14 cellular contexts compared by ENCODE assay signal in the genomic region with DNA sequence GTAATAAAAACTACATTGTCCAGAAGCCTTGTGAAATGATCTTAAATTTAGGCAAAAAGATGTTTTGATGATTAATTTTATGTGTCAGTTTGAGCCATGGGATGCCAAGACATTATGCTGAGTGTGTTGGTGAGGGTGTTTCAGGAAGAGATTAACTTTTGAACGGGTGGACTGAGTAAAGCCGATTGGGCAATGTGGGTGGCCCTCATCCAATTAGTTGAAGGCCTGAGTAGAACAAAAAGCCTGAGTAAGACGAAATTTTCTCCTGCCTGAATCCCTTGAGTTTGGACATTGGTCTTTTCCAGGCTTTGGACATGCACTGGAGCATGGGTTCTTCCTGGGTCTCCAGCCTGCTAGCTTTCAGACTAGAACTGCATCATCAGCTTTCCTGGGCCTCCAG.
DNase-seq lines count a peak whose midpoint lies in the region; ATAC-seq and TF ChIP-seq lines count a peak whose summit lies in the region.
"Had no signal": no experiment of that assay in that cellular context is flagged by ENCODE, and none has a peak within 500 bp of the region (broad histone marks: within the 10 kb centered on the region; RNA-seq: fewer than 3 reads in every experiment).

No MANE protein-coding gene starts in this region.

- dilution Hi-C loops in mammary epithelial cell (cut with HindIII; ENCODE audit: low sequenced_read_pairs), result no loop called here

- no TSS peak for BruUV-seq in mammary epithelial cell (replicated peaks; lab: Mats Ljungman, UMichigan)

- H3K4me3 ChIP-seq in mammary epithelial cell (replicated peaks in 1 of 3; ENCODE audit: insufficient read depth in 1 of 3, low read depth in 2 of 3, low read length in 3 of 3) (no peak overlapping the region), gastrocnemius medialis (no peak overlapping the region)
- H3K4me3 ChIP-seq: Peyer's patch had no signal

- H3K27ac ChIP-seq in mammary epithelial cell (ENCODE audit: insufficient read depth, low read depth, low read length), result no peak overlapping the region
- peak overlapping the region in 3 of 4 donors; percentile 10 to 43 (median 19) for H3K27ac ChIP-seq in gastrocnemius medialis
- H3K27ac ChIP-seq: Peyer's patch had no signal

- WGBS in mammary epithelial cell (ENCODE audit: low coverage, missing lambda C conversion rate), result 31% methylated on average over 3 of the region's 3 CpGs

- H3K79me2 ChIP-seq in mammary epithelial cell (ENCODE audit: insufficient read depth, low read length), result no peaks in the 10 kb centered on the region

- H3K4me1 ChIP-seq in mammary epithelial cell (ENCODE audit: insufficient read depth, low read length) (peaks cover 9% of the 10 kb centered on the region), gastrocnemius medialis (peaks cover 11 to 39% of the 10 kb centered on the region in 2 donors)
- H3K4me1 ChIP-seq: Peyer's patch had no signal

- no peak for TF ChIP-seq CTCF in mammary epithelial cell (conservative IDR thresholded peaks at IDR 0.05 in 1 of 2, IDR thresholded peaks at IDR 0.05 in 1 of 2; ENCODE audit: extremely low read depth in 1 of 2, insufficient read depth in 1 of 2, low read depth in 1 of 2, low read length in 2 of 2)
- no peak for TF ChIP-seq CTCF in gastrocnemius medialis (IDR thresholded peaks at IDR 0.05 in 4 of 5, conservative IDR thresholded peaks at IDR 0.05 in 1 of 5)

- no peaks in the 10 kb centered on the region for H4K20me1 ChIP-seq in mammary epithelial cell (ENCODE audit: insufficient read depth, low read length)

- no peaks in the 10 kb centered on the region for H3K27me3 ChIP-seq in mammary epithelial cell (ENCODE audit: insufficient read depth, low read length)
- H3K27me3 ChIP-seq in gastrocnemius medialis, result no peaks in the 10 kb centered on the region
- H3K27me3 ChIP-seq: Peyer's patch had no signal

- no peak for TF ChIP-seq POLR2A in gastrocnemius medialis (IDR thresholded peaks at IDR 0.05)

- H2AFZ ChIP-seq in mammary epithelial cell (ENCODE audit: low read depth, low read length), result no peak overlapping the region

- H3K36me3 ChIP-seq in mammary epithelial cell (ENCODE audit: insufficient read depth, low read length) (no peaks in the 10 kb centered on the region), gastrocnemius medialis (no peaks in the 10 kb centered on the region)
- H3K36me3 ChIP-seq: Peyer's patch had no signal

- ATAC-seq in left cardiac atrium (peak; percentile 87 to 93), gastrocnemius medialis (peak; percentile 71 to 78), GM19328 (IDR thresholded peaks at IDR 0.05; ENCODE audit: unreplicated experiment) (no peak), HG03175 (IDR thresholded peaks at IDR 0.05; ENCODE audit: unreplicated experiment) (no peak)
- ATAC-seq: naive thymus-derived CD4-positive, alpha-beta T cell had no signal

- H3K9me3 ChIP-seq in mammary epithelial cell (replicated peaks; ENCODE audit: insufficient read depth, low read length) (no peaks in the 10 kb centered on the region), gastrocnemius medialis (no peaks in the 10 kb centered on the region)
- H3K9me3 ChIP-seq: Peyer's patch had no signal

- intact Hi-C loops in mammary epithelial cell (cut with micrococcal nuclease), result no loop called here
- intact Hi-C loops in left cardiac atrium (cut with DNase I), result no loop called here
- intact Hi-C loops in gastrocnemius medialis (cut with DNase I; ENCODE audit: low total_unique reads), result no loop called here

- in situ Hi-C loops in mammary epithelial cell (cut with MboI; ENCODE audit: low sequenced_read_pairs in 2 of 2), result no loop called here
- in situ Hi-C loops in gastrocnemius medialis (cut with MboI; ENCODE audit: low sequenced_read_pairs in 4 of 4), result no loop called here

- no peak overlapping the region for H3K9ac ChIP-seq in mammary epithelial cell (ENCODE audit: insufficient read depth, low read length)

- DNase-seq in HCEC 1CT (peak; percentile 86), mammary epithelial cell (peak; percentile 38), left cardiac atrium (peak; percentile 78), gastrocnemius medialis (peak; percentile 50 to 78), NCI-H1694 (lab: John Stamatoyannopoulos, UW) (no peak), NK-92 (lab: John Stamatoyannopoulos, UW; ENCODE audit: unreplicated experiment) (no peak)
- DNase-seq: activated naive CD8-positive, alpha-beta T cell treated with anti-CD3 and anti-CD28 coated beads, Interleukin-2, amount 10 ng/mL, durations not matched to agents 7 days and 5 days; Kasumi-1; naive thymus-derived CD4-positive, alpha-beta T cell; NCI-H345; T-helper 9 cell had no signal

- CTCF ChIA-PET in mammary epithelial cell (lab: Charles Lee; ENCODE audit: low non-redundant PET), result no interaction called here

- H3K4me2 ChIP-seq in mammary epithelial cell (ENCODE audit: insufficient read depth, low read depth, low read length), result no peak overlapping the region

Comparison
In these comparisons a context has a peak if more than half of its experiments do, and no peak if none do; other contexts are left out.
1. DNase-seq: peak in HCEC 1CT (single experiment), mammary epithelial cell (single experiment), left cardiac atrium (single experiment) and gastrocnemius medialis (2 of 2); none in NCI-H1694 (single experiment) and NK-92 (single experiment).
2. ATAC-seq: peak in left cardiac atrium (2 of 2) and gastrocnemius medialis (2 of 2); none in GM19328 (single experiment) and HG03175 (single experiment).